ENCODE assay signal across 1 cellular context in the genomic region with DNA sequence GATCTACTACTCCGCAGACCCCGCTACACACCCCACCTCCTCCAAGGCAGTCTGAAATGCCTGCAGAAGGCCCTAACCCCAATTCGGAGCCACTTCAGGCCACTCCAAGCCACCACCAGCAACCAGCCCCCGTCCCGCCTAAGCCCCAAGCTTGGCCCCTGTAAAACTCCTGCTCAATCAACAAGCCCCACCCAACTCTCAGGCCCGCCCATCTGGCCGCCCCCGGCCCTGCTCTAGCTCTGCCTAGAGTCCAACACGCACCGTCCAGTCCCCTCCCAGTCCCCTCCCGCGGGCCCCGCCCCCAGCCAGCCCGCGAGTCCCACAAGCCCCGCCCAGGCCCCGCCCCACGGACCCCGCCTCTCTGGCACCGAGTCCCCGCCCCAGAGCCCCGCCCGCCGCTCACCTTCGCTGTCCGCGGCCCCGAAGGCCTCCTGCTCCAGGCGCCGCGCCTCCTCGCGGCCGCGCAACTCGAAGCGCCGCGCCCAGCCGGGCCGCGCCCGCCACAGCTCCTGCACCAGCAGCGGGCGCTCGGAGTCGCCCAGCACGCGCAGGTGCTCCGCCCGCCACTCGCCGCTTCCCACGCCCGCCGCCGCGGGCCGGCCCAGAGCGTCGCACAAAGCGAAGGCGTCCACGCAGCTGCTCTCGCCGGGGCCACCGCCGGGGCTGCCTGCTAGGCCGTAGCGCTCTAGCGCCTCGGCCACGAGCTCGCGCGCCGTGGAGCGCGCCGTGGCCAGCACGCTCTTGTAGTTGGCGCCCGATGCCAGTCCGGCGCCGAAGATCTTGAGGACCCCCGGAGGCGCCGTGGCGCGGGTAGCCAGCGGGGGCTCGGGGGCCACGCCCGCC.
TF ChIP-seq lines count a peak whose summit lies in the region.

No MANE protein-coding gene starts in this region.

TF ChIP-seq in K562, 482 proteins besides CTCF, POLR2A, EP300 and RAD21 (continued from another document and continues in another):
- TF ChIP-seq, protein P1, sequence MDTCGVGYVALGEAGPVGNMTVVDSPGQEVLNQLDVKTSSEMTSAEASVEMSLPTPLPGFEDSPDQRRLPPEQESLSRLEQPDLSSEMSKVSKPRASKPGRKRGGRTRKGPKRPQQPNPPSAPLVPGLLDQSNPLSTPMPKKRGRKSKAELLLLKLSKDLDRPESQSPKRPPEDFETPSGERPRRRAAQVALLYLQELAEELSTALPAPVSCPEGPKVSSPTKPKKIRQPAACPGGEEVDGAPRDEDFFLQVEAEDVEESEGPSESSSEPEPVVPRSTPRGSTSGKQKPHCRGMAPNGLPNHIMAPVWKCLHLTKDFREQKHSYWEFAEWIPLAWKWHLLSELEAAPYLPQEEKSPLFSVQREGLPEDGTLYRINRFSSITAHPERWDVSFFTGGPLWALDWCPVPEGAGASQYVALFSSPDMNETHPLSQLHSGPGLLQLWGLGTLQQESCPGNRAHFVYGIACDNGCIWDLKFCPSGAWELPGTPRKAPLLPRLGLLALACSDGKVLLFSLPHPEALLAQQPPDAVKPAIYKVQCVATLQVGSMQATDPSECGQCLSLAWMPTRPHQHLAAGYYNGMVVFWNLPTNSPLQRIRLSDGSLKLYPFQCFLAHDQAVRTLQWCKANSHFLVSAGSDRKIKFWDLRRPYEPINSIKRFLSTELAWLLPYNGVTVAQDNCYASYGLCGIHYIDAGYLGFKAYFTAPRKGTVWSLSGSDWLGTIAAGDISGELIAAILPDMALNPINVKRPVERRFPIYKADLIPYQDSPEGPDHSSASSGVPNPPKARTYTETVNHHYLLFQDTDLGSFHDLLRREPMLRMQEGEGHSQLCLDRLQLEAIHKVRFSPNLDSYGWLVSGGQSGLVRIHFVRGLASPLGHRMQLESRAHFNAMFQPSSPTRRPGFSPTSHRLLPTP (IDR thresholded peaks at IDR 0.05; ENCODE audit: borderline replicate concordance, extremely low read depth, insufficient read length), result no peak
- TF ChIP-seq RCOR1 (IDR thresholded peaks at IDR 0.05; ENCODE audit: borderline replicate concordance in 1 of 2, low read depth in 2 of 2, low read length in 2 of 2) (peak in 1 of 2 experiments; percentile 66; a peak in 2 of 4 replicates), E2F3 (CRISPR knock-in tag; IDR thresholded peaks at IDR 0.05) (peak; percentile 88), SRSF3 (IDR thresholded peaks at IDR 0.05; ENCODE audit: insufficient read depth, low read length) (no peak), RBM25 (IDR thresholded peaks at IDR 0.05; ENCODE audit: low read depth, low read length, severe bottlenecking) (peak; percentile 26), HLTF (IDR thresholded peaks at IDR 0.05) (no peak), SMARCA4 (IDR thresholded peaks at IDR 0.05) (no peak), ZNF551 (CRISPR knock-in tag; IDR thresholded peaks at IDR 0.05) (no peak), ZFP36 (IDR thresholded peaks at IDR 0.05; ENCODE audit: low read depth, low read length, partially characterized antibody) (no peak), ARID1B (IDR thresholded peaks at IDR 0.05) (no peak; the same call in 1 of the 2 replicates), L3MBTL2 (IDR thresholded peaks at IDR 0.05) (peak; percentile 98), CHD1 (IDR thresholded peaks at IDR 0.05; ENCODE audit: low read length) (peak; percentile 50), PTTG1 (tag; IDR thresholded peaks at IDR 0.05; ENCODE audit: low read depth) (no peak), FOXP4 (CRISPR knock-in tag; IDR thresholded peaks at IDR 0.05; ENCODE audit: borderline replicate concordance) (no peak), DMBX1 (CRISPR knock-in tag; IDR thresholded peaks at IDR 0.05; ENCODE audit: borderline replicate concordance) (no peak; the same call in none of the 2 replicates), IRF9 (tag; IDR thresholded peaks at IDR 0.05) (no peak), ELF4 (CRISPR knock-in tag; IDR thresholded peaks at IDR 0.05) (peak; percentile 71; the same call in 1 of the 2 replicates), POU5F1 (IDR thresholded peaks at IDR 0.05; ENCODE audit: borderline replicate concordance, low read depth, low read length, partially characterized antibody) (no peak), CHCHD3 (CRISPR knock-in tag; IDR thresholded peaks at IDR 0.05) (no peak), C11orf30 (IDR thresholded peaks at IDR 0.05; ENCODE audit: low read depth) (no peak), TRIM24 (IDR thresholded peaks at IDR 0.05) (no peak), NFATC3 (IDR thresholded peaks at IDR 0.05) (no peak), KAT7 (CRISPR knock-in tag; IDR thresholded peaks at IDR 0.05; ENCODE audit: borderline replicate concordance) (no peak), ZBTB40 (IDR thresholded peaks at IDR 0.05) (peak; percentile 10; the same call in 1 of the 2 replicates), ZBTB40 (CRISPR knock-in tag; IDR thresholded peaks at IDR 0.05) (no peak), TFE3 (CRISPR knock-in tag; IDR thresholded peaks at IDR 0.05) (no peak), DNMT1 (IDR thresholded peaks at IDR 0.05) (no peak), MAFF (IDR thresholded peaks at IDR 0.05; ENCODE audit: low read length) (no peak), TAF15 (IDR thresholded peaks at IDR 0.05; ENCODE audit: low read depth, low read length) (no peak)
- TF ChIP-seq, protein P2, sequence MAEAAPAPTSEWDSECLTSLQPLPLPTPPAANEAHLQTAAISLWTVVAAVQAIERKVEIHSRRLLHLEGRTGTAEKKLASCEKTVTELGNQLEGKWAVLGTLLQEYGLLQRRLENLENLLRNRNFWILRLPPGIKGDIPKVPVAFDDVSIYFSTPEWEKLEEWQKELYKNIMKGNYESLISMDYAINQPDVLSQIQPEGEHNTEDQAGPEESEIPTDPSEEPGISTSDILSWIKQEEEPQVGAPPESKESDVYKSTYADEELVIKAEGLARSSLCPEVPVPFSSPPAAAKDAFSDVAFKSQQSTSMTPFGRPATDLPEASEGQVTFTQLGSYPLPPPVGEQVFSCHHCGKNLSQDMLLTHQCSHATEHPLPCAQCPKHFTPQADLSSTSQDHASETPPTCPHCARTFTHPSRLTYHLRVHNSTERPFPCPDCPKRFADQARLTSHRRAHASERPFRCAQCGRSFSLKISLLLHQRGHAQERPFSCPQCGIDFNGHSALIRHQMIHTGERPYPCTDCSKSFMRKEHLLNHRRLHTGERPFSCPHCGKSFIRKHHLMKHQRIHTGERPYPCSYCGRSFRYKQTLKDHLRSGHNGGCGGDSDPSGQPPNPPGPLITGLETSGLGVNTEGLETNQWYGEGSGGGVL (CRISPR knock-in tag; IDR thresholded peaks at IDR 0.05), result no peak
- TF ChIP-seq, protein P3, sequence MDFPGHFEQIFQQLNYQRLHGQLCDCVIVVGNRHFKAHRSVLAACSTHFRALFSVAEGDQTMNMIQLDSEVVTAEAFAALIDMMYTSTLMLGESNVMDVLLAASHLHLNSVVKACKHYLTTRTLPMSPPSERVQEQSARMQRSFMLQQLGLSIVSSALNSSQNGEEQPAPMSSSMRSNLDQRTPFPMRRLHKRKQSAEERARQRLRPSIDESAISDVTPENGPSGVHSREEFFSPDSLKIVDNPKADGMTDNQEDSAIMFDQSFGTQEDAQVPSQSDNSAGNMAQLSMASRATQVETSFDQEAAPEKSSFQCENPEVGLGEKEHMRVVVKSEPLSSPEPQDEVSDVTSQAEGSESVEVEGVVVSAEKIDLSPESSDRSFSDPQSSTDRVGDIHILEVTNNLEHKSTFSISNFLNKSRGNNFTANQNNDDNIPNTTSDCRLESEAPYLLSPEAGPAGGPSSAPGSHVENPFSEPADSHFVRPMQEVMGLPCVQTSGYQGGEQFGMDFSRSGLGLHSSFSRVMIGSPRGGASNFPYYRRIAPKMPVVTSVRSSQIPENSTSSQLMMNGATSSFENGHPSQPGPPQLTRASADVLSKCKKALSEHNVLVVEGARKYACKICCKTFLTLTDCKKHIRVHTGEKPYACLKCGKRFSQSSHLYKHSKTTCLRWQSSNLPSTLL (IDR thresholded peaks at IDR 0.05), result no peak
- TF ChIP-seq, protein P4, sequence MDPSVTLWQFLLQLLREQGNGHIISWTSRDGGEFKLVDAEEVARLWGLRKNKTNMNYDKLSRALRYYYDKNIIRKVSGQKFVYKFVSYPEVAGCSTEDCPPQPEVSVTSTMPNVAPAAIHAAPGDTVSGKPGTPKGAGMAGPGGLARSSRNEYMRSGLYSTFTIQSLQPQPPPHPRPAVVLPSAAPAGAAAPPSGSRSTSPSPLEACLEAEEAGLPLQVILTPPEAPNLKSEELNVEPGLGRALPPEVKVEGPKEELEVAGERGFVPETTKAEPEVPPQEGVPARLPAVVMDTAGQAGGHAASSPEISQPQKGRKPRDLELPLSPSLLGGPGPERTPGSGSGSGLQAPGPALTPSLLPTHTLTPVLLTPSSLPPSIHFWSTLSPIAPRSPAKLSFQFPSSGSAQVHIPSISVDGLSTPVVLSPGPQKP (CRISPR knock-in tag; IDR thresholded peaks at IDR 0.05), result no peak
